In the genomic region with DNA sequence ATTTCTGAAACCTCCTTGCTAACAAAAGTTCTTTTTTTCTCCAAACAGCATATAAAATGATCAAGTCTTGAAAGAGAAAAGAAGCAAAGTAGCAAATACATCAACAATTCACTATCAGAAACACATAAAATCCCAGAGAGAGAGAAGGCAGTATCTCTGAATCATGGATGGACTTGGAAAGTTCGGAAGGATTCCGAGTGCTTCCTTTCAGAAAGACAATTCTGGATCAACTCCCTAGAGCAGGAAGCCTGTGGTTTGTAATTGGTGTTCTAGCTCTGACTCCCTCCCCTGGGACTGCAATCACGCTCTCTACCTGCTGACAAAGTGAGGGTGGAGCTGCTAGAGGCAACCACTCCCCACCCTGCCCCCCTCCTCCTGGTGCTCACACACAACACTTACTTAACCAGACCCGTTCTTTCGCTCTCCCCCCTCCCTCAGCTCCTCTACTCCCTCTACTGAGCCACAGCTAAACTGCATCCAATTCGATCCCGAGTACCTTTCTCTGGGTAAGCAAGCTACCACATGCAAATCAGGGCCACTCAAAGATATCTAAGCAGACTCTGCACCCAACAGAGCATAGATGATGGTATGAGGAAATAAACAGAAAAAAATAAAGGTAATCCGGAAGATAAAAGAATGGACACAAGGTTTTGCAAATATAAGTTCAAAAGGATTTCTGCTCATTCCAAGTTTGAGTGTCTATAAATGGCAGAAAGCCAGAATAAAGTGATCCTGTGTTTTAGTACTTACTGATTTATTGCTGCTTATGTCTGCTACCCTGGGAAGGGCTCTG, we compare ENCODE assay signal across 1 cellular context.
A peak's percentile ranks its signal among the peaks of the same experiment; 100 is the strongest.
TF ChIP-seq lines count a peak whose summit lies in the region.

A gene (minus strand): TSS at position 235 of the 793 bp plus-strand sequence. CDS start 1,957 bp downstream, outside the sequence.

TF ChIP-seq in A549, 52 proteins besides CTCF, POLR2A, EP300 and RAD21 (continued from another document):
- TF ChIP-seq, protein P1, sequence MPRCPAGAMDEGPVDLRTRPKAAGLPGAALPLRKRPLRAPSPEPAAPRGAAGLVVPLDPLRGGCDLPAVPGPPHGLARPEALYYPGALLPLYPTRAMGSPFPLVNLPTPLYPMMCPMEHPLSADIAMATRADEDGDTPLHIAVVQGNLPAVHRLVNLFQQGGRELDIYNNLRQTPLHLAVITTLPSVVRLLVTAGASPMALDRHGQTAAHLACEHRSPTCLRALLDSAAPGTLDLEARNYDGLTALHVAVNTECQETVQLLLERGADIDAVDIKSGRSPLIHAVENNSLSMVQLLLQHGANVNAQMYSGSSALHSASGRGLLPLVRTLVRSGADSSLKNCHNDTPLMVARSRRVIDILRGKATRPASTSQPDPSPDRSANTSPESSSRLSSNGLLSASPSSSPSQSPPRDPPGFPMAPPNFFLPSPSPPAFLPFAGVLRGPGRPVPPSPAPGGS (IDR thresholded peaks at IDR 0.05), result 0 out of 3 replicates have a peak, but pooled peaks have one; percentile 17
- TF ChIP-seq, protein P2, sequence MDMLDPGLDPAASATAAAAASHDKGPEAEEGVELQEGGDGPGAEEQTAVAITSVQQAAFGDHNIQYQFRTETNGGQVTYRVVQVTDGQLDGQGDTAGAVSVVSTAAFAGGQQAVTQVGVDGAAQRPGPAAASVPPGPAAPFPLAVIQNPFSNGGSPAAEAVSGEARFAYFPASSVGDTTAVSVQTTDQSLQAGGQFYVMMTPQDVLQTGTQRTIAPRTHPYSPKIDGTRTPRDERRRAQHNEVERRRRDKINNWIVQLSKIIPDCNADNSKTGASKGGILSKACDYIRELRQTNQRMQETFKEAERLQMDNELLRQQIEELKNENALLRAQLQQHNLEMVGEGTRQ (IDR thresholded peaks at IDR 0.05), result no peak
- no peak for TF ChIP-seq MAFK (IDR thresholded peaks at IDR 0.05; ENCODE audit: partially characterized antibody)
- no peak for TF ChIP-seq KDM5A (IDR thresholded peaks at IDR 0.05)
- TF ChIP-seq SREBF2 (IDR thresholded peaks at IDR 0.05), result no peak
- TF ChIP-seq CEBPB (IDR thresholded peaks at IDR 0.05), result peak in 1 of 2 experiments; percentile 54; a peak in 1 of 4 replicates
- TF ChIP-seq EHF (CRISPR knock-in tag; IDR thresholded peaks at IDR 0.05), result no peak
